8 cellular contexts compared by ENCODE assay signal in genomic region chr15:77887563-77888429, GRCh38.
A peak's percentile ranks its signal among the peaks of the same experiment; 100 is the strongest.
DNase-seq lines count a peak whose midpoint lies in the region; ATAC-seq and TF ChIP-seq lines count a peak whose summit lies in the region.
"Not testable (repeated sequence)": the region's sequence is repeated elsewhere in the genome, so short reads cannot be mapped to it uniquely, and the experiment has no call there.

No MANE protein-coding gene starts in this region.

- DNase-seq in NB4 (ENCODE audit: low read depth), result peak; percentile 43
- DNase-seq in T-helper 17 cell; activated naive CD8-positive, alpha-beta T cell treated with anti-CD3 and anti-CD28 coated beads, Interleukin-2, amount 50 U/mL, for 24 hours; foreskin keratinocyte; omental fat pad (ENCODE audit: low spot score); smooth muscle cell (lab: John Stamatoyannopoulos, UW; ENCODE audit: unreplicated experiment): not testable (repeated sequence)
- DNase-seq in right cardiac atrium, result peak; percentile 8 to 54 (median 33)

- H3F3A ChIP-seq in smooth muscle cell (ENCODE audit: low read depth), result not testable (repeated sequence)

- H3K9ac ChIP-seq in BLaER1, result peak overlapping the region; percentile 45; the same call in 1 of the 2 replicates
- not testable (repeated sequence) for H3K9ac ChIP-seq in smooth muscle cell (ENCODE audit: low read depth)

- peak; percentile 28 for ATAC-seq in T-helper 17 cell
- ATAC-seq in activated naive CD8-positive, alpha-beta T cell treated with anti-CD3 and anti-CD28 coated beads, Interleukin-2, amount 50 U/mL, for 24 hours, result peak; percentile 77
- ATAC-seq in foreskin keratinocyte, result peak; percentile 84
- ATAC-seq in right cardiac atrium, result peak; percentile 60 to 77
- peak; percentile 57 for ATAC-seq in omental fat pad (ENCODE audit: low FRiP score)

- H3K36me3 Mint-ChIP-seq in T-helper 17 cell (ENCODE audit: low read depth); activated naive CD8-positive, alpha-beta T cell treated with anti-CD3 and anti-CD28 coated beads, Interleukin-2, amount 50 U/mL, for 24 hours (ENCODE audit: low read depth): not testable (repeated sequence)

- H3K9me3 ChIP-seq in BLaER1; T-helper 17 cell (ENCODE audit: control insufficient read depth, low read length, poor library complexity, severe bottlenecking); right cardiac atrium (ENCODE audit: control insufficient read depth, low read length); smooth muscle cell (replicated peaks; ENCODE audit: low read depth): not testable (repeated sequence)

- H3K4me1 ChIP-seq in BLaER1, result peaks cover 85% of the 10 kb centered on the region
- H3K4me1 ChIP-seq in foreskin keratinocyte; right cardiac atrium (ENCODE audit: control insufficient read depth, insufficient read depth, low read length); smooth muscle cell (ENCODE audit: low read depth): not testable (repeated sequence)

- H3K4me2 ChIP-seq in BLaER1, result peak overlapping the region; percentile 90
- not testable (repeated sequence) for H3K4me2 ChIP-seq in smooth muscle cell

- not testable (repeated sequence) for H3K36me3 ChIP-seq in BLaER1; smooth muscle cell (ENCODE audit: low read depth)

- intact Hi-C loops in right cardiac atrium (cut with DNase I), result not testable (repeated sequence)

- not testable (repeated sequence) for H3K4me1 Mint-ChIP-seq in T-helper 17 cell; activated naive CD8-positive, alpha-beta T cell treated with anti-CD3 and anti-CD28 coated beads, Interleukin-2, amount 50 U/mL, for 24 hours

- TF ChIP-seq CTCF in NB4 (IDR thresholded peaks at IDR 0.05; ENCODE audit: low read depth, low read length); foreskin keratinocyte (conservative IDR thresholded peaks at IDR 0.05); omental fat pad (IDR thresholded peaks at IDR 0.05); smooth muscle cell (IDR thresholded peaks at IDR 0.05; ENCODE audit: borderline replicate concordance, insufficient read depth, poor library complexity, severe bottlenecking): not testable (repeated sequence)

- H3K4me3 Mint-ChIP-seq in T-helper 17 cell; activated naive CD8-positive, alpha-beta T cell treated with anti-CD3 and anti-CD28 coated beads, Interleukin-2, amount 50 U/mL, for 24 hours: not testable (repeated sequence)

- H3K4me3 ChIP-seq in BLaER1; NB4 (ENCODE audit: low read depth, low read length); right cardiac atrium (ENCODE audit: low read length); smooth muscle cell: not testable (repeated sequence)

- H3K27ac Mint-ChIP-seq in T-helper 17 cell; activated naive CD8-positive, alpha-beta T cell treated with anti-CD3 and anti-CD28 coated beads, Interleukin-2, amount 50 U/mL, for 24 hours: not testable (repeated sequence)

- H3K27ac ChIP-seq in BLaER1, result peak overlapping the region; percentile 81
- not testable (repeated sequence) for H3K27ac ChIP-seq in foreskin keratinocyte; right cardiac atrium (ENCODE audit: low read length)
- peak overlapping the region; percentile 70 for H3K27ac ChIP-seq in smooth muscle cell (ENCODE audit: low read depth)

- not testable (repeated sequence) for H3K27me3 Mint-ChIP-seq in T-helper 17 cell; activated naive CD8-positive, alpha-beta T cell treated with anti-CD3 and anti-CD28 coated beads, Interleukin-2, amount 50 U/mL, for 24 hours

- not testable (repeated sequence) for H3K27me3 ChIP-seq in BLaER1; foreskin keratinocyte; right cardiac atrium (ENCODE audit: control insufficient read depth, insufficient read depth); smooth muscle cell (ENCODE audit: low read depth)

- not testable (repeated sequence) for H3K79me2 ChIP-seq in smooth muscle cell (ENCODE audit: low read depth)

- WGBS in right cardiac atrium, result 46% methylated on average over 11 of the region's 16 CpGs
- 62% methylated on average over 6 of the region's 16 CpGs for WGBS in smooth muscle cell (ENCODE audit: low lambda C conversion rate)

- H3K9me3 Mint-ChIP-seq in activated naive CD8-positive, alpha-beta T cell treated with anti-CD3 and anti-CD28 coated beads, Interleukin-2, amount 50 U/mL, for 24 hours, result not testable (repeated sequence)

- not testable (repeated sequence) for H2AFZ ChIP-seq in smooth muscle cell (ENCODE audit: low read depth)

- not testable (repeated sequence) for H4K20me1 ChIP-seq in BLaER1; smooth muscle cell (ENCODE audit: low read depth)

- not testable (repeated sequence) for TF ChIP-seq POLR2A in NB4 (IDR thresholded peaks at IDR 0.05; ENCODE audit: extremely low read depth, insufficient read length)

Comparison
In these comparisons a context has a peak if more than half of its experiments do, and no peak if none do; other contexts are left out.
1. ATAC-seq: peak in every context shown above with its lines; median percentile 84 in foreskin keratinocyte; 77 in activated naive CD8-positive, alpha-beta T cell treated with anti-CD3 and anti-CD28 coated beads, Interleukin-2, amount 50 U/mL, for 24 hours; 68 in right cardiac atrium; 57 in omental fat pad; 28 in T-helper 17 cell.